Comparison of ENCODE assay signal across 12 cellular contexts in the genomic region with DNA sequence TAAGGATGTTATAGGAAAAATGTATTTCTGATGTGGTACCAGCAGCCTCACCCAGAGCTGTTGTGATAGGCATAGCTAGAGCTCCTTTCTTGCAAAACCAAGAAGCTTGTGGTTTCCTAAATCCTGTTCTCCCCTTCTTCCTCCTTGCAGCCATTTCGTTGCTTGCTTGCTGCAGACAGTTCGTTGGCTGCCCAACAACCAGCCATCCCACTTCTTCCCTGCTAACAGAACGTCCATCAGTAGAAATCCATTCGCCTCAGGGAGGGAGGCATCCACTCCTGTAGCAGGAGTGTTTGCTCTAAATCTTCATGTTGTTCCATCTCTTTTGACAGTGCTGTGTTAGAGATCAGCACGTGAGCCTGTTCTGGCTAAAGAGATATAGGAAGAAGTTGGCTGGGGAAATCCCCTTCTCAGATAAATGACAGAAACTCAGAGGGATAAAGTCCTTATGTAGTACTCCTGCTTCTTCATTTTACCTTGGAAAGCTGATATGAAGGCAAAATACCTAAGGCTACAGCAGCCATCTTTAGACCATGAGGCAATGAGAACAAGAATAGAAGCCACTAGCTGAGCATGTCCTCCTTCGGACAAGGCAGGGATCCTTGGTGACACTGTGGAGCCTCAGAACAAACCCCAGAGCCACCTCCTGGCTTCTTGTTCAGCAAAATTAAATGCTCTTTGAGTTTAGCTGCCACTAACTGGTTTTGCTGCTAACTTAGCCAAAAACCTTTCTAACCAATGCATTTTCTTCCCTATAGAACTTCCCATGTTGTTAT.
DNase-seq lines count a peak whose midpoint lies in the region; ATAC-seq and TF ChIP-seq lines count a peak whose summit lies in the region.
"Had no signal": no experiment of that assay in that cellular context is flagged by ENCODE, and none has a peak within 500 bp of the region (broad histone marks: within the 10 kb centered on the region; RNA-seq: fewer than 3 reads in every experiment).

No MANE protein-coding gene starts in this region.

- peak; percentile 83 for DNase-seq in GF-D8 (lab: John Stamatoyannopoulos, UW)
- peak; percentile 88 for DNase-seq in NB4 (ENCODE audit: low read depth)
- no peak for DNase-seq in left ventricle myocardium inferior
- DNase-seq in sciatic nerve (ENCODE audit: low spot score), result no peak
- no peak for DNase-seq in activated effector memory CD4-positive, alpha-beta T cell treated with anti-CD3 and anti-CD28 coated beads, Interleukin-2, amount 50 U/mL, for 16 hours
- DNase-seq in NCI-H2029 (lab: John Stamatoyannopoulos, UW), result no peak
- DNase-seq: activated CD8-positive, alpha-beta memory T cell treated with anti-CD3 and anti-CD28 coated beads, Interleukin-2, amount 50 U/mL, for 48 hours; body of pancreas; NCI-H1105; PC-9 had no signal

- TF ChIP-seq CTCF in NB4 (IDR thresholded peaks at IDR 0.05; ENCODE audit: low read depth, low read length) (no peak), left ventricle myocardium inferior (IDR thresholded peaks at IDR 0.05; ENCODE audit: borderline replicate concordance) (no peak)

- H3K4me1 ChIP-seq in left ventricle myocardium inferior, result peaks cover 14% of the 10 kb centered on the region

- no peak overlapping the region for H3K4me3 ChIP-seq in NB4 (ENCODE audit: low read depth, low read length)
- H3K4me3 ChIP-seq in left ventricle myocardium inferior, result no peak overlapping the region
- H3K4me3 ChIP-seq: body of pancreas, PC-9 had no signal

- intact Hi-C loops in left ventricle myocardium inferior (cut with micrococcal nuclease) (no loop called here), sciatic nerve (cut with DNase I) (no loop called here)

- no peaks in the 10 kb centered on the region for H3K9me3 ChIP-seq in left ventricle myocardium inferior (replicated peaks)
- H3K9me3 ChIP-seq: body of pancreas had no signal

- ATAC-seq in sciatic nerve (peak; percentile 29), GM18907 (IDR thresholded peaks at IDR 0.05; ENCODE audit: unreplicated experiment) (no peak), HG03135 (IDR thresholded peaks at IDR 0.05; ENCODE audit: unreplicated experiment) (no peak)
- ATAC-seq: body of pancreas had no signal

- no peaks in the 10 kb centered on the region for H3K36me3 ChIP-seq in left ventricle myocardium inferior

- TF ChIP-seq POLR2A in NB4 (IDR thresholded peaks at IDR 0.05; ENCODE audit: extremely low read depth, insufficient read length), result peak; percentile 24

- H3K27ac ChIP-seq in left ventricle myocardium inferior (replicated peaks), result peak overlapping the region; percentile 32
- H3K27ac ChIP-seq: PC-9 had no signal

- H3K27me3 ChIP-seq in left ventricle myocardium inferior (ENCODE audit: low read depth), result no peaks in the 10 kb centered on the region
- H3K27me3 ChIP-seq: body of pancreas had no signal

Comparison
In these comparisons a context has a peak if more than half of its experiments do, and no peak if none do; other contexts are left out.
1. DNase-seq: peak in GF-D8 (single experiment) and NB4 (single experiment); none in left ventricle myocardium inferior (single experiment), sciatic nerve (single experiment), activated effector memory CD4-positive, alpha-beta T cell treated with anti-CD3 and anti-CD28 coated beads, Interleukin-2, amount 50 U/mL, for 16 hours (single experiment) and NCI-H2029 (single experiment).